In the genomic region with DNA sequence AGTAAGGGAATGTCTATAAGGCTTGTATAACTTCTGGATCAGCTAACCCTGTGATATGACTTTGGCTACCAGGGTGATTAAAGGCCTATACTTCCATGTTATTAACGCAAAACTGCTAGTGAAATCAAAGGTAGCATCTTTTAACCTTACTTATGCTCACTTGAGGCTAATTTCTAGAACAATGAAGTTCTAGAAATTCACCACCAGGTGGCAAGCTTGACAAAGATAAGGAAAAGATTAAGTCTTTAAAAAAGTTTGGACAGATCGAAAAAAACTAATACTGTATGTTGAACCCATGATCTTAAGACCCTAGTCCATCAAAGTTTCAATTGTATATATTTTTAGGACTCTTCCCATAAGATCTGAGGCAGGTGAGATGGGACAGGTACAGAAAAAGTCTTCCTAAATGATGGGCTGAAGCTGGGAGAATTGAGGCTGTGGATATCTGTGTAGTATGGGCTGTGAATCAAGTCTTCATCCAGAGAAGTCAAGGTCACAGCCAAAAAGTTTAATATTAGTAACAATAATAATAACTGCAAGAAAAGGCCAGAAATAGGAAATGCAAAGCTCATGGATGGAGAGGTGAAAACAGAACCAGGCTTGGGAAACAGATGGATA, we compare ENCODE assay signal across 8 cellular contexts. TPM values are rescaled to one million over a fixed set of nuclear protein-coding genes. Genes with fewer than 3 reads are reported as not detected.
DNase-seq lines count a peak whose midpoint lies in the region; ATAC-seq and TF ChIP-seq lines count a peak whose summit lies in the region.

No MANE protein-coding gene starts in this region.

- H2BK120ac ChIP-seq in IMR-90 (ENCODE audit: low read depth, low read length): no peak overlapping the region

- TF ChIP-seq POLR2A in IMR-90 (IDR thresholded peaks at IDR 0.05; ENCODE audit: low read depth, low read length): no peak
- no peak for TF ChIP-seq POLR2A in uterus (IDR thresholded peaks at IDR 0.05)
- no peak for TF ChIP-seq POLR2A in lower leg skin (IDR thresholded peaks at IDR 0.05)

- peak; percentile 63 for DNase-seq in NCI-H82 (lab: John Stamatoyannopoulos, UW)
- DNase-seq in NCI-H82 treated with DMSO at 0.1 percent for 48 hours (lab: John Stamatoyannopoulos, UW; ENCODE audit: unreplicated experiment): no peak
- peak; percentile 54 for DNase-seq in IMR-90
- DNase-seq in WERI-Rb-1: no peak
- peak; percentile 51 for DNase-seq in iris pigment epithelial cell (ENCODE audit: low read depth)
- no peak for DNase-seq in uterus
- no peak for DNase-seq in activated CD4-positive, alpha-beta T cell treated with anti-CD3 and anti-CD28 coated beads for 1 hour
- no peak for DNase-seq in lower leg skin (ENCODE audit: low spot score in 2 of 2)

- no peak overlapping the region for H3K14ac ChIP-seq in IMR-90 (replicated peaks; ENCODE audit: low read depth, low read length)

- H3K36me3 ChIP-seq in IMR-90 (ENCODE audit: control insufficient read depth, insufficient read depth, low read length) (peaks cover 6% of the 10 kb centered on the region; the same call in 1 of the 2 replicates), WERI-Rb-1 (no peaks in the 10 kb centered on the region), uterus (no peaks in the 10 kb centered on the region)

- intact Hi-C loops in IMR-90 (cut with micrococcal nuclease) (loop anchor here (2.0 kb wide), 1 partner anchor 385 kb away; no protein-coding TSS in a partner anchor), uterus (cut with DNase I; ENCODE audit: low total_unique reads) (no loop called here), lower leg skin (cut with DNase I; ENCODE audit: low total_unique reads) (loop anchor here (10.0 kb wide), 1 partner anchor 481 kb away; no protein-coding TSS in a partner anchor)

- H2BK20ac ChIP-seq in IMR-90 (ENCODE audit: low read depth, low read length): no peak overlapping the region

- no peak overlapping the region for H2BK5ac ChIP-seq in IMR-90 (ENCODE audit: low read depth, low read length, poor library complexity, severe bottlenecking)

- no peak overlapping the region for H3K56ac ChIP-seq in IMR-90 (ENCODE audit: extremely low read depth, insufficient read depth, low read length)

- POLR2A ChIA-PET in IMR-90 (lab: Charles Lee; ENCODE audit: unreplicated experiment): no interaction called here

- H3K23ac ChIP-seq in IMR-90 (ENCODE audit: low read depth, low read length): no peak overlapping the region

- dilution Hi-C loops in IMR-90 (cut with HindIII; ENCODE audit: low sequenced_read_pairs, unreplicated experiment): no loop called here

- peak; percentile 77 for ATAC-seq in IMR-90 (ENCODE audit: low read depth)

- H3K4me2 ChIP-seq in IMR-90 (ENCODE audit: low read depth, low read length): no peak overlapping the region

- CTCF ChIA-PET in IMR-90 (lab: Yijun Ruan, JAX): interaction anchor here (0.5 to 1.2 kb wide), 5 partner anchors 11 to 484 kb away, joined by 3 to 4 read pairs (median 3); no protein-coding TSS in a partner anchor

- no peak overlapping the region for H4K5ac ChIP-seq in IMR-90 (ENCODE audit: low read depth, low read length)

- peaks cover 7% of the 10 kb centered on the region; the same call in 1 of the 2 replicates for H4K20me1 ChIP-seq in IMR-90 (ENCODE audit: insufficient read depth, low read length)

- no peak overlapping the region for H3K4ac ChIP-seq in IMR-90 (ENCODE audit: low read depth, low read length)

- H3K18ac ChIP-seq in IMR-90 (ENCODE audit: low read depth, low read length): no peak overlapping the region

- H3K27ac ChIP-seq in IMR-90 (ENCODE audit: insufficient read depth, low read length): no peak overlapping the region
- H3K27ac ChIP-seq in WERI-Rb-1: no peak overlapping the region
- H3K27ac ChIP-seq in uterus: no peak overlapping the region

- TF ChIP-seq CTCF in IMR-90 (conservative IDR thresholded peaks at IDR 0.05; ENCODE audit: low read depth, low read length) (peak; percentile 61), WERI-Rb-1 (IDR thresholded peaks at IDR 0.05; ENCODE audit: low read depth, low read length) (0 out of 2 replicates have a peak, but pooled peaks have one; percentile 4), uterus (IDR thresholded peaks at IDR 0.05) (peak; percentile 46 to 52 (median 51)), lower leg skin (IDR thresholded peaks at IDR 0.05) (no peak)

- peaks cover 6 to 10% of the 10 kb centered on the region in 2 experiments for H3K79me1 ChIP-seq in IMR-90 (ENCODE audit: low read depth in 1 of 2, low read length in 2 of 2)

- H3K27me3 ChIP-seq in IMR-90 (ENCODE audit: control insufficient read depth, insufficient read depth, low read length): no peaks in the 10 kb centered on the region
- no peaks in the 10 kb centered on the region for H3K27me3 ChIP-seq in WERI-Rb-1 (ENCODE audit: insufficient read depth, low read depth, severe bottlenecking)
- H3K27me3 ChIP-seq in uterus: no peaks in the 10 kb centered on the region

- H3K9me3 ChIP-seq in IMR-90 (ENCODE audit: control insufficient read depth, insufficient read depth, low read length) (0 out of 2 replicates have a peak, but pooled peaks cover 1% of the 10 kb centered on the region), WERI-Rb-1 (ENCODE audit: severe bottlenecking) (peaks cover 3% of the 10 kb centered on the region), uterus (no peaks in the 10 kb centered on the region)

- TF ChIP-seq RAD21 in IMR-90 (IDR thresholded peaks at IDR 0.05; ENCODE audit: low read length): peak; percentile 63

- no peak overlapping the region for H2AK5ac ChIP-seq in IMR-90 (ENCODE audit: low read depth, low read length)

- WGBS in IMR-90 (ENCODE audit: extremely low coverage in 2 of 2, insufficient read length in 1 of 2), 2 experiments: no CpG with 5 or more reads among the region's 2 CpGs
- 18 to 24% methylated on average over 2 of the region's 2 CpGs for WGBS in lower leg skin, 2 donors

- in situ Hi-C loops in IMR-90 (cut with MboI; ENCODE audit: low sequenced_read_pairs): no loop called here

- no peak overlapping the region for H3K9ac ChIP-seq in IMR-90 (ENCODE audit: low read depth, low read length)

- H4K91ac ChIP-seq in IMR-90 (ENCODE audit: insufficient read depth, low read depth, low read length): no peak overlapping the region

- H3K9me1 ChIP-seq in IMR-90 (ENCODE audit: insufficient read depth, low read length): no peaks in the 10 kb centered on the region

- H4K8ac ChIP-seq in IMR-90 (ENCODE audit: low read depth in 2 of 2, low read length in 2 of 2): no peak overlapping the region

- no peak overlapping the region for H2AFZ ChIP-seq in IMR-90 (replicated peaks; ENCODE audit: low read length, poor library complexity)

- H3K4me1 ChIP-seq in IMR-90 (ENCODE audit: control insufficient read depth, insufficient read depth, low read length) (no peaks in the 10 kb centered on the region), uterus (no peaks in the 10 kb centered on the region)

- H2AK9ac ChIP-seq in IMR-90 (replicated peaks; ENCODE audit: low read depth, low read length, poor library complexity): no peak overlapping the region

- BruUV-seq in IMR-90 (replicated peaks; lab: Mats Ljungman, UMichigan): no TSS peak

- H3K4me3 ChIP-seq in IMR-90 (ENCODE audit: insufficient read depth, low read depth, low read length): no peak overlapping the region
- no peak overlapping the region for H3K4me3 ChIP-seq in WERI-Rb-1 (ENCODE audit: low read depth, low read length)
- H3K4me3 ChIP-seq in uterus: no peak overlapping the region
- H3K4me3 ChIP-seq in lower leg skin (ENCODE audit: low read depth, poor library complexity, severe bottlenecking): no peak overlapping the region

- H2BK15ac ChIP-seq in IMR-90 (ENCODE audit: low read depth, low read length): no peak overlapping the region

TF ChIP-seq in IMR-90, 13 proteins besides CTCF, POLR2A, EP300 and RAD21:
- TF ChIP-seq SMC3 (IDR thresholded peaks at IDR 0.05; ENCODE audit: low read depth, low read length) (peak; percentile 58), BHLHE40 (IDR thresholded peaks at IDR 0.05; ENCODE audit: low read depth, low read length) (no peak)

RNA-seq across cellular contexts. Expression of a gene that starts 18.8 kb away (rescaled TPM):
- 20.4 and 34.2 TPM in 2 replicates for total RNA-seq in IMR-90 (2012; rRNA removed)
- 19.6 and 22.6 TPM in 2 replicates for polyA plus RNA-seq in IMR-90 (2012; rRNA removed)
- 2.9 and 3.7 TPM in 2 replicates for polyA plus RNA-seq in IMR-90 (2012; cell fraction: cytosol; rRNA removed)
- 1.7 and 14.5 TPM in 2 replicates for polyA plus RNA-seq in IMR-90 (2012; cell fraction: nucleus; rRNA removed; ENCODE audit: low replicate concordance)
- 10 to 100 TPM in 3 of 4 donors, 1 to 10 TPM in 1; 8.5 to 36.3 (median 27.8) TPM for total RNA-seq in uterus
- total RNA-seq in lower leg skin: 10 to 100 TPM; 16.5 to 34.5 (median 24.3) TPM

RNA-seq across cellular contexts. Expression of a gene that starts 18.8 kb away (rescaled TPM):
- total RNA-seq in IMR-90 (2012; rRNA removed) (8.1 and 10.8 TPM in 2 replicates), uterus (10 to 100 TPM; 20.0 to 27.1 (median 22.5) TPM), lower leg skin (10 to 100 TPM in 3 of 4 donors, 1 to 10 TPM in 1; 7.5 to 19.3 (median 13.4) TPM)
- polyA plus RNA-seq in IMR-90 (2012; rRNA removed): 2.8 and 3.5 TPM in 2 replicates
- 1.4 and 2.4 TPM in 2 replicates for polyA plus RNA-seq in IMR-90 (2012; cell fraction: cytosol; rRNA removed)
- 0.64 and 3.7 TPM in 2 replicates for polyA plus RNA-seq in IMR-90 (2012; cell fraction: nucleus; rRNA removed; ENCODE audit: low replicate concordance)

RNA-seq across cellular contexts. Expression of a gene that starts 49.0 kb away (rescaled TPM):
- 42.5 and 50.0 TPM in 2 replicates for total RNA-seq in IMR-90 (2012; rRNA removed)
- polyA plus RNA-seq in IMR-90 (2012; rRNA removed): 20.5 and 21.9 TPM in 2 replicates
- polyA plus RNA-seq in IMR-90 (2012; cell fraction: cytosol; rRNA removed): 7.8 and 18.4 TPM in 2 replicates
- polyA plus RNA-seq in IMR-90 (2012; cell fraction: nucleus; rRNA removed; ENCODE audit: low replicate concordance): 6.9 and 32.6 TPM in 2 replicates
- 10 to 100 TPM; 11.2 to 38.6 (median 20.5) TPM for total RNA-seq in uterus
- total RNA-seq in lower leg skin: 10 to 100 TPM in 1 of 4 donors, 1 to 10 TPM in 3; 5.6 to 16.2 (median 8.3) TPM

Comparison
In these comparisons a context has a peak if more than half of its experiments do, and no peak if none do; other contexts are left out.
1. DNase-seq: peak in NCI-H82 (single experiment), IMR-90 (single experiment) and iris pigment epithelial cell (single experiment); none in NCI-H82 treated with DMSO at 0.1 percent for 48 hours (single experiment), WERI-Rb-1 (single experiment), uterus (0 of 2), activated CD4-positive, alpha-beta T cell treated with anti-CD3 and anti-CD28 coated beads for 1 hour (single experiment) and lower leg skin (0 of 2).
2. CTCF ChIP-seq: peak in IMR-90 (single experiment), WERI-Rb-1 (single experiment) and uterus (4 of 4); none in lower leg skin (0 of 3).